In genomic region chr6:133388731-133389130, GRCh38 we compare ENCODE assay signal across 17 cellular contexts.
DNase-seq lines count a peak whose midpoint lies in the region; ATAC-seq and TF ChIP-seq lines count a peak whose summit lies in the region.
"Had no signal": no experiment of that assay in that cellular context is flagged by ENCODE, and none has a peak within 500 bp of the region (broad histone marks: within the 10 kb centered on the region; RNA-seq: fewer than 3 reads in every experiment).

No MANE protein-coding gene starts in this region.

- H2AFZ ChIP-seq in neural progenitor cell (replicated peaks), result peak overlapping the region; percentile 29

- H3K36me3 Mint-ChIP-seq in neural progenitor cell, result no peaks in the 10 kb centered on the region
- H3K36me3 Mint-ChIP-seq: CD8-positive, alpha-beta T cell had no signal

- peak overlapping the region in 3 of 11 experiments; percentile 8 to 73 (median 14); a peak in 4 of 22 replicates for H3K27ac ChIP-seq in BLaER1 treated with 17β-estradiol and CSF1 and Interleukin-3, amounts not matched to agents 10 nM and 100 nM
- no peak overlapping the region for H3K27ac ChIP-seq in neural progenitor cell

- TF ChIP-seq CTCF in choroid plexus epithelial cell (conservative IDR thresholded peaks at IDR 0.05; ENCODE audit: low read depth, low read length) (no peak), neural progenitor cell (IDR thresholded peaks at IDR 0.05) (no peak)

- no peak overlapping the region for H3K27ac Mint-ChIP-seq in neural progenitor cell
- H3K27ac Mint-ChIP-seq: CD8-positive, alpha-beta T cell; H9 had no signal

- H3K4me3 Mint-ChIP-seq in neural progenitor cell, result no peak overlapping the region
- H3K4me3 Mint-ChIP-seq: CD8-positive, alpha-beta T cell; H9 had no signal

- H3K9me3 Mint-ChIP-seq in neural progenitor cell, result no peaks in the 10 kb centered on the region
- H3K9me3 Mint-ChIP-seq: CD8-positive, alpha-beta T cell; H9 had no signal

- H3K27me3 ChIP-seq in BLaER1 treated with 17β-estradiol and CSF1 and Interleukin-3, amounts not matched to agents 10 nM and 100 nM, result no peaks in the 10 kb centered on the region
- no peaks in the 10 kb centered on the region for H3K27me3 ChIP-seq in neural progenitor cell

- no peaks in the 10 kb centered on the region for H4K20me1 ChIP-seq in BLaER1 treated with 17β-estradiol and CSF1 and Interleukin-3, amounts not matched to agents 10 nM and 100 nM
- no peaks in the 10 kb centered on the region for H4K20me1 ChIP-seq in neural progenitor cell (ENCODE audit: low read depth)

- H3K27me3 Mint-ChIP-seq in neural progenitor cell (ENCODE audit: insufficient read depth, low read depth), result no peaks in the 10 kb centered on the region

- H3K4me3 ChIP-seq in BLaER1 treated with 17β-estradiol and CSF1 and Interleukin-3, amounts not matched to agents 10 nM and 100 nM, result no peak overlapping the region
- H3K4me3 ChIP-seq in choroid plexus epithelial cell (ENCODE audit: low read depth, low read length) (no peak overlapping the region), neural progenitor cell (no peak overlapping the region)
- H3K4me3 ChIP-seq: K562 had no signal

- peaks cover 0 to 6% (median 0%) of the 10 kb centered on the region in 11 experiments; a peak in 2 of 22 replicates for H3K36me3 ChIP-seq in BLaER1 treated with 17β-estradiol and CSF1 and Interleukin-3, amounts not matched to agents 10 nM and 100 nM
- no peaks in the 10 kb centered on the region for H3K36me3 ChIP-seq in neural progenitor cell

- peaks cover 0 to 8% (median 0%) of the 10 kb centered on the region in 11 experiments; a peak in 3 of 22 replicates for H3K9me3 ChIP-seq in BLaER1 treated with 17β-estradiol and CSF1 and Interleukin-3, amounts not matched to agents 10 nM and 100 nM (replicated peaks in 1 of 11)
- H3K9me3 ChIP-seq in neural progenitor cell (ENCODE audit: low read depth), result no peaks in the 10 kb centered on the region

- no peak overlapping the region for H3K9ac ChIP-seq in BLaER1 treated with 17β-estradiol and CSF1 and Interleukin-3, amounts not matched to agents 10 nM and 100 nM
- no peak overlapping the region for H3K9ac ChIP-seq in neural progenitor cell

- peaks cover 34 to 98% (median 76%) of the 10 kb centered on the region in 10 experiments for H3K4me1 ChIP-seq in BLaER1 treated with 17β-estradiol and CSF1 and Interleukin-3, amounts not matched to agents 10 nM and 100 nM
- H3K4me1 ChIP-seq in neural progenitor cell, result peaks cover 16% of the 10 kb centered on the region

- peak overlapping the region; percentile 28 to 95 (median 70); a peak in 20 of 22 replicates for H3K4me2 ChIP-seq in BLaER1 treated with 17β-estradiol and CSF1 and Interleukin-3, amounts not matched to agents 10 nM and 100 nM
- H3K4me2 ChIP-seq in neural progenitor cell, result no peak overlapping the region

- H3F3A ChIP-seq in neural progenitor cell (ENCODE audit: low read depth), result no peaks in the 10 kb centered on the region

- ATAC-seq in left lobe of liver, result no peak
- ATAC-seq: CD8-positive, alpha-beta T cell; K562 had no signal

- DNase-seq in choroid plexus epithelial cell (ENCODE audit: low read depth) (peak; percentile 26), neural progenitor cell (ENCODE audit: low spot score) (no peak), COR-L47 (lab: John Stamatoyannopoulos, UW) (no peak), GM03348 (ENCODE audit: low spot score) (no peak), left lobe of liver (ENCODE audit: low spot score) (no peak)
- DNase-seq in activated CD4-positive, alpha-beta T cell treated with anti-CD3 and anti-CD28 coated beads, Interleukin-2, amount 50 U/mL, for 4 hours, result no peak
- DNase-seq: ACHN; CD8-positive, alpha-beta T cell; DMS 273 treated with DMSO at 0.1 percent for 48 hours; DMS53; DND-41; EL; GOT3; H9; IMR-90 had no signal

- H3K79me2 ChIP-seq in neural progenitor cell (ENCODE audit: low read depth), result no peaks in the 10 kb centered on the region

- H3K4me1 Mint-ChIP-seq in neural progenitor cell, result peaks cover 28% of the 10 kb centered on the region
